10 cellular contexts compared by ENCODE assay signal in the genomic region with DNA sequence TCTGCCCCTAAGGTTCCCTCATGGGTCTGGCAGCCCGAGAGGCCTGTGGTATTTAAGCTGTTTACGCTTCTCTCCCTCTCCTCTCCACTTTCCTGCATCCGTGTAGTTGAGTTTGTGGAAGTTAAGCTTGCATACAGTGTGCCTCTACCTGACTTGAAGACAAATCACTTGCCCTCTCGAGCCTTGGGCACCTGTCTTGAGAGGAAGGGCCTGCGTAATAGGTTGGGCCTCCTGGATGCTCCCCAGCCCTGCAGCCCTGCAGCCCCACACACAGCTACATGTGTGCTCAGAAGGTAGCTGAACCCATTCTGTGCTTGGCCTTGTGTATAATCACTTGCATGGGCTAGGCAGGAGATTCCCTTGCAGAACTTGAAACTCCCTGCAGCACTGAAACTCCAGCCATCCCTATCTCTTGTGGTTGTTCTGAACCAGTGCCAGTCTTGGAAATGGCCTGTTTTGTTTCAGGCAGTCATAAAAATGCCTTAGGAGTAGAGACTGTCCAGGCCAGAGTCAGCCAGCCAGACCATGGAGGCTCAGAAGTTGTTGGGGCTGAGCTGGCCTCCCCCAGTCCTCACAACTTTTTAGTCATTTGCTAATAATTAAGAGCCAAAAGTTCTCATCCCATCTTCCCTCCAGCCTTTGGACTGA.
DNase-seq lines count a peak whose midpoint lies in the region; ATAC-seq and TF ChIP-seq lines count a peak whose summit lies in the region.
"Had no signal": no experiment of that assay in that cellular context is flagged by ENCODE, and none has a peak within 500 bp of the region (broad histone marks: within the 10 kb centered on the region; RNA-seq: fewer than 3 reads in every experiment).

No MANE protein-coding gene starts in this region.

- TF ChIP-seq CTCF in breast epithelium (IDR thresholded peaks at IDR 0.05) = no peak
- no peak for TF ChIP-seq CTCF in upper lobe of right lung (IDR thresholded peaks at IDR 0.05)

- no peak for ATAC-seq in memory B cell (ENCODE audit: low read depth)
- ATAC-seq in upper lobe of right lung = no peak
- no peak for ATAC-seq in HG03442 (IDR thresholded peaks at IDR 0.05; ENCODE audit: unreplicated experiment)
- no peak for ATAC-seq in GM19397 (IDR thresholded peaks at IDR 0.05; ENCODE audit: unreplicated experiment)

- peaks cover 70% of the 10 kb centered on the region for H3K36me3 Mint-ChIP-seq in activated T-cell treated with anti-CD3 and anti-CD28 coated beads, Interleukin-2, amount 50 U/mL, for 24 hours (ENCODE audit: low read depth)
- H3K36me3 Mint-ChIP-seq in memory B cell = peaks cover 16% of the 10 kb centered on the region

- H3K27me3 ChIP-seq in breast epithelium (no peaks in the 10 kb centered on the region), upper lobe of right lung (no peaks in the 10 kb centered on the region)

- H3K9me3 Mint-ChIP-seq in activated T-cell treated with anti-CD3 and anti-CD28 coated beads, Interleukin-2, amount 50 U/mL, for 24 hours = no peaks in the 10 kb centered on the region
- no peaks in the 10 kb centered on the region for H3K9me3 Mint-ChIP-seq in memory B cell
- H3K9me3 Mint-ChIP-seq: central memory CD8-positive, alpha-beta T cell had no signal

- intact Hi-C loops in breast epithelium (cut with DNase I; ENCODE audit: low total_unique reads) = no loop called here
- intact Hi-C loops in upper lobe of right lung (cut with DNase I) = no loop called here

- no peaks in the 10 kb centered on the region for H3K27me3 Mint-ChIP-seq in activated T-cell treated with anti-CD3 and anti-CD28 coated beads, Interleukin-2, amount 50 U/mL, for 24 hours
- H3K27me3 Mint-ChIP-seq in memory B cell = no peaks in the 10 kb centered on the region
- H3K27me3 Mint-ChIP-seq: central memory CD8-positive, alpha-beta T cell had no signal

- H3K36me3 ChIP-seq in breast epithelium (no peaks in the 10 kb centered on the region), upper lobe of right lung (peaks cover 11% of the 10 kb centered on the region)

- H3K4me3 Mint-ChIP-seq in activated T-cell treated with anti-CD3 and anti-CD28 coated beads, Interleukin-2, amount 50 U/mL, for 24 hours = peak overlapping the region; percentile 49
- peak overlapping the region; percentile 27 for H3K4me3 Mint-ChIP-seq in memory B cell
- H3K4me3 Mint-ChIP-seq: central memory CD8-positive, alpha-beta T cell had no signal

- DNase-seq in activated T-cell treated with anti-CD3 and anti-CD28 coated beads, Interleukin-2, amount 50 U/mL, for 24 hours = no peak
- DNase-seq in activated T-cell treated with anti-CD3 and anti-CD28 coated beads for 4 hours = no peak
- peak in 1 of 2 donors; percentile 25 for DNase-seq in breast epithelium (ENCODE audit: low spot score in 2 of 2)
- DNase-seq in memory B cell (ENCODE audit: low spot score in 2 of 2) = no peak
- no peak for DNase-seq in upper lobe of right lung
- no peak for DNase-seq in NOMO-1 treated with DMSO at 0.1 percent for 48 hours (lab: John Stamatoyannopoulos, UW; ENCODE audit: unreplicated experiment)

- H3K4me3 ChIP-seq in breast epithelium (no peak overlapping the region), upper lobe of right lung (no peak overlapping the region)

- H3K27ac ChIP-seq in breast epithelium = peak overlapping the region; percentile 42 to 49
- peak overlapping the region; percentile 30 for H3K27ac ChIP-seq in upper lobe of right lung
- H3K27ac ChIP-seq: C4-2B had no signal

- H3K4me1 ChIP-seq in breast epithelium (no peaks in the 10 kb centered on the region), upper lobe of right lung (peaks cover 11% of the 10 kb centered on the region)

- peak overlapping the region; percentile 85 for H3K27ac Mint-ChIP-seq in activated T-cell treated with anti-CD3 and anti-CD28 coated beads, Interleukin-2, amount 50 U/mL, for 24 hours
- H3K27ac Mint-ChIP-seq in memory B cell = peak overlapping the region; percentile 92

- H3K4me1 Mint-ChIP-seq in activated T-cell treated with anti-CD3 and anti-CD28 coated beads, Interleukin-2, amount 50 U/mL, for 24 hours (ENCODE audit: low read depth) = peaks cover 94% of the 10 kb centered on the region
- peaks cover 50% of the 10 kb centered on the region for H3K4me1 Mint-ChIP-seq in memory B cell
- H3K4me1 Mint-ChIP-seq: central memory CD8-positive, alpha-beta T cell had no signal

- H3K9me3 ChIP-seq in breast epithelium (no peaks in the 10 kb centered on the region), upper lobe of right lung (no peaks in the 10 kb centered on the region)

- TF ChIP-seq POLR2A in breast epithelium (IDR thresholded peaks at IDR 0.05) = no peak
